Comparison of ENCODE assay signal across 8 cellular contexts in the genomic region with DNA sequence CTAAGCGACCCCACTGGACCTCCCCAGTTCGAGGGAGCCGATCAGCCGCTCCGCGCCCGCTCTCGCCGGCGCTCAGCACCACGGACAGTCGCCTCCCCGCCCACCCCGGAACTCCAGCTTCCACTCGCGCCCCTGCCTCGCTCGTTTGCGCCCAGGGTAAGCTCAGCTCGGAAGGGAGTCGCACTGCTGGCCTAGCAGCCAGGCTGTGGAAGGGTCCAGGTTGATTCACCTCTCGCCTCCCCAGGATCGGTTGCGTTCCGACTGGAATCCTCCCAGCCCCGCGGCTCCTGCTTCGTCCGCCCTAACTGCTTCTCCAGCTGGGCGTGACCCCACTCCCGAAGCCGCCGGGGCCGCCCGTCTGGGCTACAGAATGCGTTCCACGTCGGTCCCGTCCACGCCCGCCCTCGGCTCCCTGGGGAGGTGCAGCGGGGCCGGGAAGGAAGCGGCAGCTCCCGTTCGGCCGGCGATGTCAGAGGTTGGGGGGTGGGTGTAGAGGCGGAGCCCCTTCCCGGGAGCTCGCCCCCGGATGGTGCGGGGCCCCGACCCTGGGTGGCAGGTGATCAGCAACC. TPM values are rescaled to one million over a fixed set of nuclear protein-coding genes. Genes with fewer than 3 reads are reported as not detected.
DNase-seq lines count a peak whose midpoint lies in the region; ATAC-seq, FAIRE-seq and TF ChIP-seq lines count a peak whose summit lies in the region.

No MANE protein-coding gene starts in this region.

- H3K36me3 ChIP-seq in BLaER1 (no peaks in the 10 kb centered on the region), SJCRH30 (no peaks in the 10 kb centered on the region), bronchial epithelial cell (ENCODE audit: control insufficient read depth, insufficient read depth, low read length) (no peaks in the 10 kb centered on the region), keratinocyte (ENCODE audit: control insufficient read depth in 2 of 2, extremely low read depth in 1 of 2, insufficient read depth in 2 of 2, low read length in 2 of 2) (no peaks in the 10 kb centered on the region)

- H3K27me3 ChIP-seq in BLaER1 (peaks cover 25% of the 10 kb centered on the region), SJCRH30 (no peaks in the 10 kb centered on the region), bronchial epithelial cell (ENCODE audit: control insufficient read depth, insufficient read depth, low read length) (peaks cover 3% of the 10 kb centered on the region), keratinocyte (ENCODE audit: control insufficient read depth, extremely low read depth, insufficient read depth, low read length) (peaks cover 14% of the 10 kb centered on the region)

- H3K4me3 ChIP-seq in BLaER1 (peak overlapping the region; percentile 69), SJCRH30 (peak overlapping the region; percentile 63), bronchial epithelial cell (ENCODE audit: low read depth, low read length) (peak overlapping the region; percentile 51), keratinocyte (ENCODE audit: control insufficient read depth in 2 of 3, extremely low read depth in 1 of 3, insufficient read depth in 2 of 3, low read depth in 1 of 3, low read length in 3 of 3) (peak overlapping the region; percentile 56 to 65 (median 62))

- TF ChIP-seq CTCF in bronchial epithelial cell (IDR thresholded peaks at IDR 0.05; ENCODE audit: insufficient read depth, low read length, severe bottlenecking) (no peak), keratinocyte (optimal IDR thresholded peaks at IDR 0.05 in 1 of 3, IDR thresholded peaks at IDR 0.05 in 1 of 3, conservative IDR thresholded peaks at IDR 0.05 in 1 of 3; ENCODE audit: extremely low read depth in 1 of 3, insufficient read depth in 2 of 3, low read length in 3 of 3) (no peak)

- FAIRE-seq in bronchial epithelial cell (lab: Jason Lieb, UNC) (no peak), keratinocyte (lab: Jason Lieb, UNC) (no peak)

- ATAC-seq in GM18520 (IDR thresholded peaks at IDR 0.05; ENCODE audit: unreplicated experiment), result no peak

- no peaks in the 10 kb centered on the region for H3K9me1 ChIP-seq in keratinocyte (ENCODE audit: control insufficient read depth, extremely low read depth, insufficient read depth, low read length)

- DNase-seq in H4 (ENCODE audit: low spot score) (peak; percentile 15), SJCRH30 (peak; percentile 54 to 60), bronchial epithelial cell (ENCODE audit: low read depth) (peak; percentile 35), keratinocyte (ENCODE audit: low read depth, low spot score) (no peak), NCI-H2107 (lab: John Stamatoyannopoulos, UW) (no peak)
- DNase-seq in stimulated activated CD4-positive, alpha-beta T cell treated with anti-CD3 and anti-CD28 coated beads, Interleukin-15, amount 100 ng/mL, for 24 hours, result peak; percentile 50

- 0 out of 2 replicates have a peak, but pooled peaks cover 8% of the 10 kb centered on the region for H3K9me3 ChIP-seq in BLaER1
- no peaks in the 10 kb centered on the region for H3K9me3 ChIP-seq in SJCRH30 (replicated peaks)
- no peaks in the 10 kb centered on the region for H3K9me3 ChIP-seq in keratinocyte (ENCODE audit: control insufficient read depth, low read depth, low read length)

- dilution Hi-C loops in keratinocyte (cut with MboI; ENCODE audit: extremely low pct_ligation_motif_present, low sequenced_read_pairs), result no loop called here

- H3K79me2 ChIP-seq in keratinocyte (ENCODE audit: control insufficient read depth, insufficient read depth, low read length), result no peaks in the 10 kb centered on the region

- H4K20me1 ChIP-seq in BLaER1 (no peaks in the 10 kb centered on the region), keratinocyte (ENCODE audit: control insufficient read depth, extremely low read depth, insufficient read depth, low read length) (no peaks in the 10 kb centered on the region)

- no peak overlapping the region for H3K27ac ChIP-seq in BLaER1
- peak overlapping the region; percentile 88 for H3K27ac ChIP-seq in SJCRH30
- H3K27ac ChIP-seq in keratinocyte (ENCODE audit: control insufficient read depth, insufficient read depth, low read length), result no peak overlapping the region

- peak overlapping the region; percentile 95 for H3K4me2 ChIP-seq in BLaER1
- peak overlapping the region; percentile 81 for H3K4me2 ChIP-seq in keratinocyte (ENCODE audit: control insufficient read depth, extremely low read depth, insufficient read depth, low read depth, low read length)

- H3K4me1 ChIP-seq in BLaER1 (peaks cover 20% of the 10 kb centered on the region), SJCRH30 (peaks cover 17% of the 10 kb centered on the region), keratinocyte (ENCODE audit: control insufficient read depth, extremely low read depth, insufficient read depth, low read length) (no peaks in the 10 kb centered on the region)

- H3K9ac ChIP-seq in BLaER1, result 0 out of 2 replicates have a peak overlapping the region, but pooled peaks have one; percentile 18
- peak overlapping the region; percentile 10 for H3K9ac ChIP-seq in keratinocyte (ENCODE audit: control insufficient read depth, extremely low read depth, insufficient read depth, low read length)

- peak overlapping the region; percentile 83 for H2AFZ ChIP-seq in keratinocyte (ENCODE audit: control insufficient read depth, low read length)

RNA-seq across cellular contexts. Expression of a gene that starts 0.3 kb away (rescaled TPM):
- 0.39 TPM in 1 of 2 replicates, not detected in the other for total RNA-seq in H4 (2014; rRNA removed; shearing (Covaris generic))
- total RNA-seq in SJCRH30 (2014; rRNA removed; shearing (Covaris generic)), result 2.1 and 2.5 TPM in 2 replicates
- 0.26 and 0.64 TPM in 2 replicates for total RNA-seq in bronchial epithelial cell
- polyA plus RNA-seq in keratinocyte, result 0.08 to 0.19 TPM (median 0.10 TPM) in 3 replicates
- not detected for polyA plus RNA-seq in keratinocyte (2011; ENCODE audit: low read depth)
- polyA plus RNA-seq in keratinocyte (2011; cell fraction: cytosol; rRNA removed), result 0.13 and 0.21 TPM in 2 replicates
- polyA plus RNA-seq in keratinocyte (2011; cell fraction: nucleus; rRNA removed), result 0.53 and 0.65 TPM in 2 replicates
- polyA plus RNA-seq in keratinocyte (2012; ENCODE audit: low replicate concordance), result 0.08 and 0.09 TPM in 2 replicates
- polyA minus RNA-seq in keratinocyte, result 0.06 to 0.20 TPM (median 0.10 TPM) in 3 replicates
- not detected for polyA minus RNA-seq in keratinocyte (2011; cell fraction: cytosol; rRNA and poly(A)+ RNA removed)
- 0.42 and 0.47 TPM in 2 replicates for polyA minus RNA-seq in keratinocyte (2011; cell fraction: nucleus; rRNA and poly(A)+ RNA removed)

Comparison
In these comparisons a context has a peak if more than half of its experiments do, and no peak if none do; other contexts are left out.
1. DNase-seq: peak in H4 (single experiment), SJCRH30 (2 of 2), bronchial epithelial cell (single experiment) and stimulated activated CD4-positive, alpha-beta T cell treated with anti-CD3 and anti-CD28 coated beads, Interleukin-15, amount 100 ng/mL, for 24 hours (single experiment); none in keratinocyte (single experiment) and NCI-H2107 (single experiment).
2. Peak in every context shown above with its lines, with median percentiles within 50 percentile points of each other: H3K4me3 ChIP-seq.